Comparison of ENCODE assay signal across 15 cellular contexts in the genomic region with DNA sequence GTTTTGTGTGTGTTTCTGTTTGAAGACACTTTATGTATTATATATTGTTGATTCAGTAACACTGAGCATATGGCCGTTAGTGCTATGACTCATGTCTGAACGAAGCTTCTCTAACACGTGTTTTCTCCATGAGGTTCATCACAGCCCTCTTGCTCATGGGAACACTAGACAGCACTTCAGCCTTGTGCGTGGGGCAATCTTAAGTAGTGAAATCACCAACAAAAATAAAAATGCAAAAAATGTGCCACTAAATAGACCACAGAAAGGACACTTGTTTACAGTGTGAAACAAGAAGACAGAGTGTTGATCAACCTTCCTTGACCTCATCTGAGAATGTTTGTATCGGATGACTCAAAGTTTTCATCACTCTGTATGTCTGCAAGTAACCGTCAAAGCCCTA.
DNase-seq lines count a peak whose midpoint lies in the region; ATAC-seq and TF ChIP-seq lines count a peak whose summit lies in the region.
"Had no signal": no experiment of that assay in that cellular context is flagged by ENCODE, and none has a peak within 500 bp of the region (broad histone marks: within the 10 kb centered on the region; RNA-seq: fewer than 3 reads in every experiment).

No MANE protein-coding gene starts in this region.

- DNase-seq in A172 (ENCODE audit: low spot score) (peak; percentile 0), ELR (ENCODE audit: low read depth) (peak; percentile 75), amniotic stem cell (lab: John Stamatoyannopoulos, UW) (peak; percentile 14), foreskin melanocyte (peak; percentile 67), caudate nucleus (lab: John Stamatoyannopoulos, UW) (no peak), WTC11 (ENCODE audit: low spot score) (no peak)
- DNase-seq in central memory CD4-positive, alpha-beta T cell = no peak
- DNase-seq: activated B cell treated with CpG ODN at 0.5 μM for 24 hours, C1 segment of cervical spinal cord, mesendoderm, NCI-H510A treated with DMSO at 0.1 percent for 48 hours, retina, SHP77 had no signal

- no peaks in the 10 kb centered on the region for H3K27me3 Mint-ChIP-seq in WTC11 (ENCODE audit: low read depth)
- H3K27me3 Mint-ChIP-seq: activated B cell treated with CpG ODN at 0.5 μM for 24 hours had no signal

- no peak overlapping the region for H3K27ac ChIP-seq in caudate nucleus (ENCODE audit: low read depth, low read length)

- H3K36me3 Mint-ChIP-seq in WTC11 = peaks cover 18% of the 10 kb centered on the region

- ATAC-seq in GM21786 (IDR thresholded peaks at IDR 0.05; ENCODE audit: unreplicated experiment) (no peak), WTC11 (no peak)
- ATAC-seq: HCT116 had no signal

- no peak for TF ChIP-seq CTCF in WTC11 (IDR thresholded peaks at IDR 0.05)

- H3K4me1 Mint-ChIP-seq in WTC11 = no peaks in the 10 kb centered on the region

- POLR2A ChIA-PET in WTC11 (lab: Charles Lee) = interaction anchor here (0.6 kb wide), 1 partner anchor 328 kb away, joined by 3 read pairs; no protein-coding TSS in a partner anchor

- H3K27ac Mint-ChIP-seq in WTC11 = no peak overlapping the region
- H3K27ac Mint-ChIP-seq: activated B cell treated with CpG ODN at 0.5 μM for 24 hours had no signal

- CTCF ChIA-PET in WTC11 (lab: Charles Lee) = no interaction called here

- no peak overlapping the region for H3K4me3 Mint-ChIP-seq in WTC11
- H3K4me3 Mint-ChIP-seq: activated B cell treated with CpG ODN at 0.5 μM for 24 hours had no signal

- H3K9me3 Mint-ChIP-seq in WTC11 = peaks cover 42% of the 10 kb centered on the region

TF ChIP-seq in WTC11, 78 proteins besides CTCF, POLR2A, EP300 and RAD21:
- TF ChIP-seq, protein P1, sequence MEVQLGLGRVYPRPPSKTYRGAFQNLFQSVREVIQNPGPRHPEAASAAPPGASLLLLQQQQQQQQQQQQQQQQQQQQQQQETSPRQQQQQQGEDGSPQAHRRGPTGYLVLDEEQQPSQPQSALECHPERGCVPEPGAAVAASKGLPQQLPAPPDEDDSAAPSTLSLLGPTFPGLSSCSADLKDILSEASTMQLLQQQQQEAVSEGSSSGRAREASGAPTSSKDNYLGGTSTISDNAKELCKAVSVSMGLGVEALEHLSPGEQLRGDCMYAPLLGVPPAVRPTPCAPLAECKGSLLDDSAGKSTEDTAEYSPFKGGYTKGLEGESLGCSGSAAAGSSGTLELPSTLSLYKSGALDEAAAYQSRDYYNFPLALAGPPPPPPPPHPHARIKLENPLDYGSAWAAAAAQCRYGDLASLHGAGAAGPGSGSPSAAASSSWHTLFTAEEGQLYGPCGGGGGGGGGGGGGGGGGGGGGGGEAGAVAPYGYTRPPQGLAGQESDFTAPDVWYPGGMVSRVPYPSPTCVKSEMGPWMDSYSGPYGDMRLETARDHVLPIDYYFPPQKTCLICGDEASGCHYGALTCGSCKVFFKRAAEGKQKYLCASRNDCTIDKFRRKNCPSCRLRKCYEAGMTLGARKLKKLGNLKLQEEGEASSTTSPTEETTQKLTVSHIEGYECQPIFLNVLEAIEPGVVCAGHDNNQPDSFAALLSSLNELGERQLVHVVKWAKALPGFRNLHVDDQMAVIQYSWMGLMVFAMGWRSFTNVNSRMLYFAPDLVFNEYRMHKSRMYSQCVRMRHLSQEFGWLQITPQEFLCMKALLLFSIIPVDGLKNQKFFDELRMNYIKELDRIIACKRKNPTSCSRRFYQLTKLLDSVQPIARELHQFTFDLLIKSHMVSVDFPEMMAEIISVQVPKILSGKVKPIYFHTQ (CRISPR knock-in tag; IDR thresholded peaks at IDR 0.05) = no peak
- TF ChIP-seq ATF6 (CRISPR knock-in tag; IDR thresholded peaks at IDR 0.05) = no peak
- no peak for TF ChIP-seq ZNF532 (CRISPR knock-in tag; IDR thresholded peaks at IDR 0.05; ENCODE audit: borderline replicate concordance)
- no peak for TF ChIP-seq TCF7 (CRISPR knock-in tag; IDR thresholded peaks at IDR 0.05; ENCODE audit: low read depth)
- no peak for TF ChIP-seq KAT7 (CRISPR knock-in tag; IDR thresholded peaks at IDR 0.05; ENCODE audit: borderline replicate concordance)
- no peak for TF ChIP-seq NFATC4 (CRISPR knock-in tag; IDR thresholded peaks at IDR 0.05)
- no peak for TF ChIP-seq USF2 (CRISPR knock-in tag; IDR thresholded peaks at IDR 0.05)
- no peak for TF ChIP-seq OVOL2 (CRISPR knock-in tag; IDR thresholded peaks at IDR 0.05; ENCODE audit: borderline replicate concordance)
- TF ChIP-seq, protein P2, sequence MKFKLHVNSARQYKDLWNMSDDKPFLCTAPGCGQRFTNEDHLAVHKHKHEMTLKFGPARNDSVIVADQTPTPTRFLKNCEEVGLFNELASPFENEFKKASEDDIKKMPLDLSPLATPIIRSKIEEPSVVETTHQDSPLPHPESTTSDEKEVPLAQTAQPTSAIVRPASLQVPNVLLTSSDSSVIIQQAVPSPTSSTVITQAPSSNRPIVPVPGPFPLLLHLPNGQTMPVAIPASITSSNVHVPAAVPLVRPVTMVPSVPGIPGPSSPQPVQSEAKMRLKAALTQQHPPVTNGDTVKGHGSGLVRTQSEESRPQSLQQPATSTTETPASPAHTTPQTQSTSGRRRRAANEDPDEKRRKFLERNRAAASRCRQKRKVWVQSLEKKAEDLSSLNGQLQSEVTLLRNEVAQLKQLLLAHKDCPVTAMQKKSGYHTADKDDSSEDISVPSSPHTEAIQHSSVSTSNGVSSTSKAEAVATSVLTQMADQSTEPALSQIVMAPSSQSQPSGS (CRISPR knock-in tag; IDR thresholded peaks at IDR 0.05; ENCODE audit: borderline replicate concordance, low read depth) = no peak

Comparison
In these comparisons a context has a peak if more than half of its experiments do, and no peak if none do; other contexts are left out.
1. DNase-seq: peak in A172 (single experiment), ELR (single experiment), amniotic stem cell (single experiment) and foreskin melanocyte (single experiment); none in central memory CD4-positive, alpha-beta T cell (single experiment), caudate nucleus (0 of 61) and WTC11 (single experiment).